In the genomic region with DNA sequence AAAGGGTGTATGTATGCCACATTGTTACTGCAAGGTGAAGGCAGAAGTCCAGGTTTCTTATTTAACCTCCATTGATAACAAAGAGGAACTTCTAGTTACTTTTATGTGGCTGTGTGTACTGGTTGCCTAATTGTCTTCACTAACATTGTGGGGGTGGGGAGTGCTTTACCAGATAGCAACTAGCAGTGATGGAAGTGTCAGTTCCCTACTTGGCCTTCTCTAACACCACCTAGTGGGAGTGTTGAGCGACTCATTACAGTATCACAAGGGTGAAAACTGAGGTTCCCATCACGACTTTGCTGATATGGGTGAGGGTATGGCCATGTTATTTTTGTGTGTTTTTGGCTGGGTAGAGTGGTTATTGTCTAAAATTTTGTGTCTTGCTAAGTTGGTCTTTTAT, we compare ENCODE assay signal across 8 cellular contexts.
DNase-seq lines count a peak whose midpoint lies in the region; ATAC-seq and TF ChIP-seq lines count a peak whose summit lies in the region.

No MANE protein-coding gene starts in this region.

- no peak for TF ChIP-seq CTCF in sigmoid colon (IDR thresholded peaks at IDR 0.05)

- ATAC-seq in HG02870 (IDR thresholded peaks at IDR 0.05; ENCODE audit: unreplicated experiment), result peak; percentile 99

- no peaks in the 10 kb centered on the region for H3K27me3 ChIP-seq in sigmoid colon

- no peak overlapping the region for H3K27ac ChIP-seq in sigmoid colon

- H3K4me3 ChIP-seq in sigmoid colon, result no peak overlapping the region

- H3K36me3 Mint-ChIP-seq in activated naive CD8-positive, alpha-beta T cell treated with anti-CD3 and anti-CD28 coated beads for 36 hours, result no peaks in the 10 kb centered on the region

- no peak for TF ChIP-seq EP300 in sigmoid colon (IDR thresholded peaks at IDR 0.05)

- H3K36me3 ChIP-seq in sigmoid colon, result no peaks in the 10 kb centered on the region

- no peak for TF ChIP-seq POLR2A in sigmoid colon (IDR thresholded peaks at IDR 0.05)

- H3K4me1 Mint-ChIP-seq in activated naive CD8-positive, alpha-beta T cell treated with anti-CD3 and anti-CD28 coated beads for 36 hours, result no peaks in the 10 kb centered on the region

- H3K27me3 Mint-ChIP-seq in activated naive CD8-positive, alpha-beta T cell treated with anti-CD3 and anti-CD28 coated beads for 36 hours, result no peaks in the 10 kb centered on the region

- 48 to 60% methylated on average over 2 of the region's 2 CpGs for WGBS in sigmoid colon, 2 donors

- H3K27ac Mint-ChIP-seq in activated naive CD8-positive, alpha-beta T cell treated with anti-CD3 and anti-CD28 coated beads for 36 hours, result no peak overlapping the region

- no peak overlapping the region for H3K4me3 Mint-ChIP-seq in activated naive CD8-positive, alpha-beta T cell treated with anti-CD3 and anti-CD28 coated beads for 36 hours

- intact Hi-C loops in sigmoid colon (cut with DNase I), result no loop called here

- peak; percentile 44 for DNase-seq in DMS 273 (lab: John Stamatoyannopoulos, UW; ENCODE audit: unreplicated experiment)
- DNase-seq in DMS 273 treated with DMSO at 0.1 percent for 48 hours (lab: John Stamatoyannopoulos, UW), result no peak
- peak; percentile 75 for DNase-seq in NCI-H69 (lab: John Stamatoyannopoulos, UW)
- peak; percentile 2 for DNase-seq in fibroblast of gingiva (ENCODE audit: low read depth)
- no peak for DNase-seq in sigmoid colon
- DNase-seq in activated effector memory CD4-positive, alpha-beta T cell treated with anti-CD3 and anti-CD28 coated beads, Interleukin-2, amount 50 U/mL, for 16 hours, result no peak
- DNase-seq in activated naive CD8-positive, alpha-beta T cell treated with anti-CD3 and anti-CD28 coated beads for 36 hours, result no peak

- H3K9me3 ChIP-seq in sigmoid colon, result no peaks in the 10 kb centered on the region

- no peaks in the 10 kb centered on the region for H3K9me3 Mint-ChIP-seq in activated naive CD8-positive, alpha-beta T cell treated with anti-CD3 and anti-CD28 coated beads for 36 hours

- H3K4me1 ChIP-seq in sigmoid colon, result no peaks in the 10 kb centered on the region

Comparison
In these comparisons a context has a peak if more than half of its experiments do, and no peak if none do; other contexts are left out.
1. DNase-seq: peak in DMS 273 (single experiment), NCI-H69 (single experiment) and fibroblast of gingiva (single experiment); none in DMS 273 treated with DMSO at 0.1 percent for 48 hours (single experiment), sigmoid colon (single experiment), activated effector memory CD4-positive, alpha-beta T cell treated with anti-CD3 and anti-CD28 coated beads, Interleukin-2, amount 50 U/mL, for 16 hours (single experiment) and activated naive CD8-positive, alpha-beta T cell treated with anti-CD3 and anti-CD28 coated beads for 36 hours (single experiment).